In the genomic region with DNA sequence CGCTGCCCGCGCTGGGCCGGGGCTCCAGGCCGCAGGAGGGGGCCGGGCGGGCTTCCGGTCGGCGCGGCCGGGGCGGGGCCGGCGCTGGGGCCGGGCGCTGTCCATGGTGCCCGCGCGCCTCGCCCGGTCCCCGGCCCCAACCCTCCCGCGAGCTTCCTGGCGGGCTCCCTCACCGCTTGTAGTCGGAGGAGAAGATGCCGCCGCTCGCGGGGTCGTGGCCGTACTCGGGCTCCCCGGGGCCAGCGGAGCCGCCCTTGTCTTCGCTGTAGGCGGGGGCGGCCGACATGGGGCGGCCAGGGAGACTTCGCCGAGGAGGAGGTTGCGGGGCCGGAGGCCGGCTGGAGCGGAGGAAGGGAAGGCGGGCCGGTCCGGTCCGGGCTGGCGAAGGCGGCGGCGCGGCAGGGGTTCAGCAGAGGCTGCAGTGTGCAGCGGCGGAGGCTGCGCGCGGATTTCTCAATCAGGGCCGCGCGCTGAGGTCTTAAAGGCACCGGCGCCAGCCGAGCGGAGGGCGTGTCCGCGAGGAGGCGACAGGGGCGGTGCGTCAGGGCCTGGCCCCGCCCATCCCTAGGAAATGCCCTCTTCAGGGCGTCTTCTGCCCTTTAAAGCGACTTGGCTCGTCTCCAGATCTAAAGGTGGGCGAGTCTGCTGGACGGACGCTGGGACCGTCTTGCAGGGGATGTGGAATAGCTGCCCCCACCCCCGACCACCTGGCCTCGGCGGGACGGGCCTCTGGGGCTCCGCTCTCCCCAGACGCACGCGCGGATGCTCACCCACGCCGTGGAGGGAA, we compare ENCODE assay signal across 1 cellular context.
TF ChIP-seq lines count a peak whose summit lies in the region.

A gene with protein sequence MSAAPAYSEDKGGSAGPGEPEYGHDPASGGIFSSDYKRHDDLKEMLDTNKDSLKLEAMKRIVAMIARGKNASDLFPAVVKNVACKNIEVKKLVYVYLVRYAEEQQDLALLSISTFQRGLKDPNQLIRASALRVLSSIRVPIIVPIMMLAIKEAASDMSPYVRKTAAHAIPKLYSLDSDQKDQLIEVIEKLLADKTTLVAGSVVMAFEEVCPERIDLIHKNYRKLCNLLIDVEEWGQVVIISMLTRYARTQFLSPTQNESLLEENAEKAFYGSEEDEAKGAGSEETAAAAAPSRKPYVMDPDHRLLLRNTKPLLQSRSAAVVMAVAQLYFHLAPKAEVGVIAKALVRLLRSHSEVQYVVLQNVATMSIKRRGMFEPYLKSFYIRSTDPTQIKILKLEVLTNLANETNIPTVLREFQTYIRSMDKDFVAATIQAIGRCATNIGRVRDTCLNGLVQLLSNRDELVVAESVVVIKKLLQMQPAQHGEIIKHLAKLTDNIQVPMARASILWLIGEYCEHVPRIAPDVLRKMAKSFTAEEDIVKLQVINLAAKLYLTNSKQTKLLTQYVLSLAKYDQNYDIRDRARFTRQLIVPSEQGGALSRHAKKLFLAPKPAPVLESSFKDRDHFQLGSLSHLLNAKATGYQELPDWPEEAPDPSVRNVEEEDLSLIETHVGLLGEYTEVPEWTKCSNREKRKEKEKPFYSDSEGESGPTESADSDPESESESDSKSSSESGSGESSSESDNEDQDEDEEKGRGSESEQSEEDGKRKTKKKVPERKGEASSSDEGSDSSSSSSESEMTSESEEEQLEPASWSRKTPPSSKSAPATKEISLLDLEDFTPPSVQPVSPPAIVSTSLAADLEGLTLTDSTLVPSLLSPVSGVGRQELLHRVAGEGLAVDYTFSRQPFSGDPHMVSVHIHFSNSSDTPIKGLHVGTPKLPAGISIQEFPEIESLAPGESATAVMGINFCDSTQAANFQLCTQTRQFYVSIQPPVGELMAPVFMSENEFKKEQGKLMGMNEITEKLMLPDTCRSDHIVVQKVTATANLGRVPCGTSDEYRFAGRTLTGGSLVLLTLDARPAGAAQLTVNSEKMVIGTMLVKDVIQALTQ (minus strand): TSS at position 455 of the 787 bp plus-strand sequence. CDS start 169 bp downstream, at position 286.

TF ChIP-seq in HEK293T, 16 proteins besides CTCF, POLR2A, EP300 and RAD21 (continued from another document):
- TF ChIP-seq, protein P1, sequence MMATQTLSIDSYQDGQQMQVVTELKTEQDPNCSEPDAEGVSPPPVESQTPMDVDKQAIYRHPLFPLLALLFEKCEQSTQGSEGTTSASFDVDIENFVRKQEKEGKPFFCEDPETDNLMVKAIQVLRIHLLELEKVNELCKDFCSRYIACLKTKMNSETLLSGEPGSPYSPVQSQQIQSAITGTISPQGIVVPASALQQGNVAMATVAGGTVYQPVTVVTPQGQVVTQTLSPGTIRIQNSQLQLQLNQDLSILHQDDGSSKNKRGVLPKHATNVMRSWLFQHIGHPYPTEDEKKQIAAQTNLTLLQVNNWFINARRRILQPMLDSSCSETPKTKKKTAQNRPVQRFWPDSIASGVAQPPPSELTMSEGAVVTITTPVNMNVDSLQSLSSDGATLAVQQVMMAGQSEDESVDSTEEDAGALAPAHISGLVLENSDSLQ (IDR thresholded peaks at IDR 0.05): no peak
- TF ChIP-seq NFRKB (IDR thresholded peaks at IDR 0.05): no peak
TF ChIP-seq in HEK293T: peak in this region for 2.
